1 cellular context compared by ENCODE assay signal in genomic region chr18:10690376-10690775, GRCh38.
TF ChIP-seq lines count a peak whose summit lies in the region.

No MANE protein-coding gene starts in this region.

TF ChIP-seq in GM12878, 131 proteins besides CTCF, POLR2A, EP300 and RAD21:
- TF ChIP-seq PRDM15 (CRISPR knock-in tag; IDR thresholded peaks at IDR 0.05) (no peak), SRF (IDR thresholded peaks at IDR 0.05; ENCODE audit: low read depth in 2 of 2, low read length in 2 of 2) (no peak), MYB (IDR thresholded peaks at IDR 0.05; ENCODE audit: borderline replicate concordance, low read depth, low read length) (no peak), MTA2 (IDR thresholded peaks at IDR 0.05; ENCODE audit: low read depth) (no peak), RUNX3 (IDR thresholded peaks at IDR 0.05; ENCODE audit: low read length) (no peak), NR2F1 (conservative IDR thresholded peaks at IDR 0.05) (no peak), CHD2 (IDR thresholded peaks at IDR 0.05; ENCODE audit: borderline replicate concordance, low read depth, low read length) (no peak), YBX1 (IDR thresholded peaks at IDR 0.05) (no peak), USF2 (IDR thresholded peaks at IDR 0.05; ENCODE audit: borderline replicate concordance, low read depth, low read length) (no peak), STAT3 (IDR thresholded peaks at IDR 0.05; ENCODE audit: low read depth, low read length) (no peak), ESRRA (IDR thresholded peaks at IDR 0.05; ENCODE audit: low read length) (no peak), BCL3 (IDR thresholded peaks at IDR 0.05; ENCODE audit: borderline replicate concordance, insufficient read depth, low read depth, low read length, poor library complexity, severe bottlenecking) (no peak), MAX (IDR thresholded peaks at IDR 0.05; ENCODE audit: low read depth, low read length) (no peak), FOXM1 (IDR thresholded peaks at IDR 0.05; ENCODE audit: low read depth, low read length) (no peak)
- TF ChIP-seq, protein P1, sequence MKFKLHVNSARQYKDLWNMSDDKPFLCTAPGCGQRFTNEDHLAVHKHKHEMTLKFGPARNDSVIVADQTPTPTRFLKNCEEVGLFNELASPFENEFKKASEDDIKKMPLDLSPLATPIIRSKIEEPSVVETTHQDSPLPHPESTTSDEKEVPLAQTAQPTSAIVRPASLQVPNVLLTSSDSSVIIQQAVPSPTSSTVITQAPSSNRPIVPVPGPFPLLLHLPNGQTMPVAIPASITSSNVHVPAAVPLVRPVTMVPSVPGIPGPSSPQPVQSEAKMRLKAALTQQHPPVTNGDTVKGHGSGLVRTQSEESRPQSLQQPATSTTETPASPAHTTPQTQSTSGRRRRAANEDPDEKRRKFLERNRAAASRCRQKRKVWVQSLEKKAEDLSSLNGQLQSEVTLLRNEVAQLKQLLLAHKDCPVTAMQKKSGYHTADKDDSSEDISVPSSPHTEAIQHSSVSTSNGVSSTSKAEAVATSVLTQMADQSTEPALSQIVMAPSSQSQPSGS (IDR thresholded peaks at IDR 0.05; ENCODE audit: low read length): no peak
